Comparison of ENCODE assay signal across 33 cellular contexts in genomic region chr2:23441414-23441813, GRCh38.
"Had no signal": no experiment of that assay in that cellular context is flagged by ENCODE, and none has a peak within 500 bp of the region (broad histone marks: within the 10 kb centered on the region; RNA-seq: fewer than 3 reads in every experiment).

No MANE protein-coding gene starts in this region.

- H3K4me1 ChIP-seq: body of pancreas, breast epithelium had no signal

- H3K9me3 ChIP-seq: adrenal gland, body of pancreas had no signal

- H3K27ac Mint-ChIP-seq: activated B cell treated with CpG ODN at 0.5 μM for 24 hours; activated CD4-positive, alpha-beta memory T cell treated with anti-CD3 and anti-CD28 coated beads for 36 hours; activated CD4-positive, alpha-beta T cell treated with anti-CD3 and anti-CD28 coated beads, Interleukin-2, amount 10 ng/mL, durations not matched to agents 24 days and 14 days; activated CD8-positive, alpha-beta T cell treated with anti-CD3 and anti-CD28 coated beads for 36 hours; activated naive CD4-positive, alpha-beta T cell treated with anti-CD3 and anti-CD28 coated beads for 36 hours; activated naive CD4-positive, alpha-beta T cell treated with anti-CD3 and anti-CD28 coated beads, Interleukin-2, amount 50 U/mL, for 72 hours; activated naive CD8-positive, alpha-beta T cell treated with anti-CD3 and anti-CD28 coated beads for 36 hours; activated T-cell treated with anti-CD3 and anti-CD28 coated beads, Interleukin-2, amount 50 U/mL, for 72 hours; activated T-helper 1 cell treated with anti-CD3 and anti-CD28 coated beads, Interleukin-12 subunit alpha, Interleukin-12 subunit beta, Interleukin-2, Interleukin-4 antibody, amounts not matched to agents 30 ng/mL and 10 ng/mL and 1 ng/mL, durations not matched to agents 14 hours and 24 hours and 36 hours; activated T-helper 17 cell treated with anti-CD3 and anti-CD28 coated beads, Interleukin-2, amount 50 U/mL, for 72 hours; T-helper 1 cell treated with Interleukin-12 subunit alpha and Interleukin-12 subunit beta and Interleukin-4 antibody, amounts not matched to agents 30 μg/mL and 1 μg/mL, for 36 hours; T-helper 2 cell treated with Interferon-gamma antibody and Interleukin-4, amounts not matched to agents 5 μg/mL and 100 μg/mL, for 36 hours had no signal

- H3K36me3 ChIP-seq: adrenal gland, brain microvascular endothelial cell, breast epithelium had no signal

- H3K27ac ChIP-seq: adrenal gland, body of pancreas, brain microvascular endothelial cell, breast epithelium, VCaP had no signal

- DNase-seq: activated B cell treated with CpG ODN at 0.5 μM for 24 hours; activated CD4-positive, alpha-beta memory T cell treated with anti-CD3 and anti-CD28 coated beads for 36 hours; activated CD4-positive, alpha-beta T cell treated with anti-CD3 and anti-CD28 coated beads for 4 hours; activated CD4-positive, alpha-beta T cell treated with anti-CD3 and anti-CD28 coated beads, Interleukin-2, amount 10 ng/mL, durations not matched to agents 24 days and 14 days; activated CD4-positive, alpha-beta T cell treated with anti-CD3 and anti-CD28 coated beads, Interleukin-2, amount 50 U/mL, for 1 hour; activated CD4-positive, alpha-beta T cell treated with anti-CD3 and anti-CD28 coated beads, Interleukin-2, amount 50 U/mL, for 4 hours; activated CD4-positive, CD25-positive, alpha-beta regulatory T cell treated with anti-CD3 and anti-CD28 coated beads, Interleukin-2, amount 50 U/mL, for 72 hours; activated CD8-positive, alpha-beta memory T cell treated with anti-CD3 and anti-CD28 coated beads, Interleukin-2, amount 50 U/mL, for 4 hours; activated CD8-positive, alpha-beta T cell treated with anti-CD3 and anti-CD28 coated beads for 36 hours; activated effector memory CD4-positive, alpha-beta T cell treated with anti-CD3 and anti-CD28 coated beads, Interleukin-2, amount 50 U/mL, for 16 hours; activated gamma-delta T cell treated with Interleukin-2 at 50 U/mL for 16 hours; activated naive CD4-positive, alpha-beta T cell; activated naive CD4-positive, alpha-beta T cell treated with anti-CD3 and anti-CD28 coated beads for 36 hours; activated naive CD4-positive, alpha-beta T cell treated with anti-CD3 and anti-CD28 coated beads, Interleukin-2, amount 50 U/mL, for 16 hours; activated naive CD8-positive, alpha-beta T cell treated with anti-CD3 and anti-CD28 coated beads for 36 hours; activated T-cell treated with anti-CD3 and anti-CD28 coated beads for 4 hours; activated T-cell treated with anti-CD3 and anti-CD28 coated beads, Interleukin-2, amount 50 U/mL, for 1 hour; activated T-cell treated with anti-CD3 and anti-CD28 coated beads, Interleukin-2, amount 50 U/mL, for 4 hours; activated T-cell treated with anti-CD3 and anti-CD28 coated beads, Interleukin-2, amount 50 U/mL, for 72 hours; amniotic stem cell; body of pancreas; brain microvascular endothelial cell; central memory CD4-positive, alpha-beta T cell; T-helper 2 cell; T-helper 9 cell had no signal

- H3K4me3 ChIP-seq: adrenal gland, body of pancreas, breast epithelium had no signal

- H3K4me1 Mint-ChIP-seq: activated B cell treated with CpG ODN at 0.5 μM for 24 hours; activated T-helper 17 cell treated with anti-CD3 and anti-CD28 coated beads, Interleukin-2, amount 50 U/mL, for 72 hours had no signal

- H3K4me3 Mint-ChIP-seq: activated B cell treated with CpG ODN at 0.5 μM for 24 hours; activated CD4-positive, alpha-beta memory T cell treated with anti-CD3 and anti-CD28 coated beads for 36 hours; activated CD4-positive, alpha-beta T cell treated with anti-CD3 and anti-CD28 coated beads, Interleukin-2, amount 10 ng/mL, durations not matched to agents 24 days and 14 days; activated CD8-positive, alpha-beta T cell treated with anti-CD3 and anti-CD28 coated beads for 36 hours; activated naive CD4-positive, alpha-beta T cell treated with anti-CD3 and anti-CD28 coated beads for 36 hours; activated naive CD8-positive, alpha-beta T cell treated with anti-CD3 and anti-CD28 coated beads for 36 hours; activated T-cell treated with anti-CD3 and anti-CD28 coated beads, Interleukin-2, amount 50 U/mL, for 4 hours; activated T-cell treated with anti-CD3 and anti-CD28 coated beads, Interleukin-2, amount 50 U/mL, for 72 hours; activated T-helper 1 cell treated with anti-CD3 and anti-CD28 coated beads, Interleukin-12 subunit alpha, Interleukin-12 subunit beta, Interleukin-2, Interleukin-4 antibody, amounts not matched to agents 30 ng/mL and 10 ng/mL and 1 ng/mL, durations not matched to agents 14 hours and 24 hours and 36 hours; activated T-helper 17 cell treated with anti-CD3 and anti-CD28 coated beads, Interleukin-2, amount 50 U/mL, for 72 hours; T-helper 1 cell treated with Interleukin-12 subunit alpha and Interleukin-12 subunit beta and Interleukin-4 antibody, amounts not matched to agents 30 μg/mL and 1 μg/mL, for 36 hours; T-helper 2 cell treated with Interferon-gamma antibody and Interleukin-4, amounts not matched to agents 5 μg/mL and 100 μg/mL, for 36 hours had no signal

- ATAC-seq: activated CD8-positive, alpha-beta T cell treated with anti-CD3 and anti-CD28 coated beads for 36 hours; activated naive CD4-positive, alpha-beta T cell treated with anti-CD3 and anti-CD28 coated beads, Interleukin-2, amount 50 U/mL, for 72 hours; activated T-cell treated with anti-CD3 and anti-CD28 coated beads, Interleukin-2, amount 50 U/mL, for 4 hours; activated T-cell treated with anti-CD3 and anti-CD28 coated beads, Interleukin-2, amount 50 U/mL, for 72 hours; activated T-helper 17 cell treated with anti-CD3 and anti-CD28 coated beads, Interleukin-2, amount 50 U/mL, for 72 hours; body of pancreas had no signal

- H3K9me3 Mint-ChIP-seq: activated B cell treated with CpG ODN at 0.5 μM for 24 hours; activated naive CD4-positive, alpha-beta T cell treated with anti-CD3 and anti-CD28 coated beads, Interleukin-2, amount 50 U/mL, for 72 hours; activated T-cell treated with anti-CD3 and anti-CD28 coated beads, Interleukin-2, amount 50 U/mL, for 4 hours; activated T-helper 1 cell treated with anti-CD3 and anti-CD28 coated beads, Interleukin-12 subunit alpha, Interleukin-12 subunit beta, Interleukin-2, Interleukin-4 antibody, amounts not matched to agents 30 ng/mL and 10 ng/mL and 1 ng/mL, durations not matched to agents 14 hours and 24 hours and 36 hours; activated T-helper 17 cell treated with anti-CD3 and anti-CD28 coated beads, Interleukin-2, amount 50 U/mL, for 72 hours had no signal

- H3K36me3 Mint-ChIP-seq: activated naive CD4-positive, alpha-beta T cell treated with anti-CD3 and anti-CD28 coated beads, Interleukin-2, amount 50 U/mL, for 72 hours had no signal

- H3K27me3 Mint-ChIP-seq: activated B cell treated with CpG ODN at 0.5 μM for 24 hours had no signal

- H3K27me3 ChIP-seq: adrenal gland, body of pancreas, brain microvascular endothelial cell, breast epithelium had no signal
